8 cellular contexts compared by ENCODE assay signal in the genomic region with DNA sequence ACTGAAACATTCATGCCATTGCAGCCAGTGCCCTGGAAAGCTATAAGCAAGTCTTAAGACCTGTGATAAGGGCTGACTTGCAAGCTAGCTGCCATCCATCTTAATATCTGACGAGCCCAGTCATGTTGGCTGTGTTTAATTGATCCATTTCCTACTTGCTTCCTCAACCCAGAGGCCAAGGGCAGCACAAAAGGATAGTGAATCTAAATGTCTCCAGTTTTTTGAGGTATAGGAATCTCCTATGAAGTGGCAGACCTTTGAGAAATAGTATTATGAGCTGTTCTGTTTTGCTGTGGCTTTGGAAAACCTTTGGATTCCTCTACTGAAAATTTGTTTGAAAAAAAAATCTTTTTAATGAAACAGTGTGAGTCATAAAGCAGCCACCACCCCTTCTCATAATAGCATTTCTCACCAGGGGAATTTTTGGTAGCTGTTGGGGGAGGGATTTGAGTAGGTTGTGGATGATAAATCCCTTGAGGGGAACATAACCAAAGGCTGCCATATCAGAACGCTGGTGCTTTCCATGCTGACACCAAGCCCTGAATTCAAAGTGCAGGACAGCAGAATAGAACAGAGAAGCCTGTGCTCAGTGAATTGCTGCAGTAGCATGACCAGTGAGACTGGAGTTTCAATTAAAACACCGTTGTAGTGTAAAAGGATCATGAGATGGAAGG. TPM values are rescaled to one million over a fixed set of nuclear protein-coding genes. Genes with fewer than 3 reads are reported as not detected.
DNase-seq lines count a peak whose midpoint lies in the region; TF ChIP-seq lines count a peak whose summit lies in the region.

No MANE protein-coding gene starts in this region.

- no peak overlapping the region for H3K18ac ChIP-seq in H9 (ENCODE audit: insufficient read length, low read depth, low read length)

- H3K4me3 ChIP-seq in adipocyte (ENCODE audit: low read length) (peak overlapping the region; percentile 69), hepatocyte (no peak overlapping the region)

- H4K91ac ChIP-seq in H9 (ENCODE audit: insufficient read length, low read depth, low read length) = no peak overlapping the region

- H3K14ac ChIP-seq in H9 (ENCODE audit: insufficient read depth, low read length) = no peak overlapping the region

- H3K27me3 ChIP-seq in H9 (ENCODE audit: insufficient read depth, low read length) (no peaks in the 10 kb centered on the region), adipocyte (replicated peaks; ENCODE audit: control insufficient read depth, insufficient read depth, low read length) (no peaks in the 10 kb centered on the region), hepatocyte (no peaks in the 10 kb centered on the region)

- no peak overlapping the region for H2BK120ac ChIP-seq in H9 (ENCODE audit: low read depth, low read length, poor library complexity, severe bottlenecking)

- H4K8ac ChIP-seq in H9 (replicated peaks; ENCODE audit: insufficient read length, low read depth, low read length) = no peak overlapping the region

- H3K79me2 ChIP-seq in H9 (ENCODE audit: insufficient read depth, low read length) (peaks cover 13% of the 10 kb centered on the region; the same call in 1 of the 2 replicates), hepatocyte (peaks cover 100% of the 10 kb centered on the region)

- WGBS in H9 (ENCODE audit: extremely low coverage, insufficient read length, low lambda C conversion rate) = no CpG with 5 or more reads among the region's 3 CpGs
- 65% methylated on average over 3 of the region's 3 CpGs for WGBS in hepatocyte (ENCODE audit: low lambda C conversion rate, missing lambda C conversion rate)

- H3K4ac ChIP-seq in H9 (ENCODE audit: low read depth, low read length) = no peak overlapping the region

- peaks cover 2 to 13% (median 3%) of the 10 kb centered on the region in 3 experiments; a peak in 4 of 7 replicates for H3K36me3 Mint-ChIP-seq in H9 (ENCODE audit: insufficient read depth in 1 of 3, low read depth in 3 of 3)

- H2AFZ ChIP-seq in H9 (ENCODE audit: low read length) (no peak overlapping the region), hepatocyte (no peak overlapping the region)

- no peak overlapping the region for H3K4me2 ChIP-seq in H9 (ENCODE audit: insufficient read depth, insufficient read length, low read length)
- peak overlapping the region; percentile 9 for H3K4me2 ChIP-seq in hepatocyte

- H3K36me3 ChIP-seq in adipocyte (ENCODE audit: control insufficient read depth, insufficient read depth, low read length, severe bottlenecking) = no peaks in the 10 kb centered on the region
- H3K36me3 ChIP-seq in hepatocyte (replicated peaks; ENCODE audit: insufficient read depth, low read depth) = no peaks in the 10 kb centered on the region

- no peak overlapping the region for H3K27ac ChIP-seq in H9 (ENCODE audit: insufficient read length, low read depth, low read length)
- H3K27ac ChIP-seq in hepatocyte = peak overlapping the region; percentile 55

- no peak overlapping the region for H2BK5ac ChIP-seq in H9 (ENCODE audit: insufficient read length, low read length)

- H3K4me1 Mint-ChIP-seq in H9 = peaks cover 15 to 20% of the 10 kb centered on the region in 2 experiments

- peak; percentile 63 for DNase-seq in GM13976 (ENCODE audit: low spot score)
- DNase-seq in H9 = no peak
- DNase-seq in NCI-H460 (ENCODE audit: extremely low read depth, low read depth) = peak; percentile 9
- DNase-seq in adipocyte (ENCODE audit: low read depth) = peak; percentile 78
- DNase-seq in hepatocyte (ENCODE audit: low spot score) = peak; percentile 35
- DNase-seq in stimulated activated CD4-positive, alpha-beta T cell treated with anti-CD3 and anti-CD28 coated beads, Interleukin-4, amount 100 ng/mL, for 1 hour = peak; percentile 37
- DNase-seq in NCI-H82 treated with DMSO at 0.1 percent for 48 hours (lab: John Stamatoyannopoulos, UW; ENCODE audit: unreplicated experiment) = no peak
- no peak for DNase-seq in medulla oblongata (ENCODE audit: extremely low spot score)

- no peaks in the 10 kb centered on the region for H3K27me3 Mint-ChIP-seq in H9 (ENCODE audit: low read depth)

- no peak overlapping the region for H3K4me3 Mint-ChIP-seq in H9

- H4K5ac ChIP-seq in H9 (ENCODE audit: insufficient read length, low read depth, low read length) = no peak overlapping the region

- no peak overlapping the region for H3K56ac ChIP-seq in H9 (ENCODE audit: insufficient read length, low read depth, low read length)

- H3K9ac ChIP-seq in H9 (ENCODE audit: extremely low read depth, insufficient read length, low read length) = no peak overlapping the region
- peak overlapping the region; percentile 66 for H3K9ac ChIP-seq in adipocyte (ENCODE audit: low read length)

- no peak for TF ChIP-seq CTCF in GM13976 (IDR thresholded peaks at IDR 0.05; ENCODE audit: borderline replicate concordance, control extremely low read depth, extremely low read depth, insufficient read depth, missing control alignments)
- no peak for TF ChIP-seq CTCF in H9 (conservative IDR thresholded peaks at IDR 0.05)
- no peak for TF ChIP-seq CTCF in hepatocyte (IDR thresholded peaks at IDR 0.05; ENCODE audit: poor library complexity)

- H3K23me2 ChIP-seq in H9 (ENCODE audit: insufficient read length, low read depth, low read length, poor library complexity, severe bottlenecking) = no peaks in the 10 kb centered on the region

- H2BK20ac ChIP-seq in H9 (ENCODE audit: low read depth, low read length, poor library complexity, severe bottlenecking) = no peak overlapping the region

- in situ Hi-C loops in GM13976 (cut with MboI; ENCODE audit: low sequenced_read_pairs, unreplicated experiment) = no loop called here

- H3K4me1 ChIP-seq in H9 (ENCODE audit: insufficient read depth, low read length) (peaks cover 7% of the 10 kb centered on the region; the same call in 1 of the 2 replicates), adipocyte (ENCODE audit: control insufficient read depth, insufficient read depth, low read length) (peaks cover 31% of the 10 kb centered on the region), hepatocyte (ENCODE audit: insufficient read depth) (peaks cover 7% of the 10 kb centered on the region)

- no peak overlapping the region for H2AK5ac ChIP-seq in H9 (ENCODE audit: insufficient read length, low read length)

- H3K27ac Mint-ChIP-seq in H9 = peak overlapping the region; percentile 55 to 74 (median 59); a peak in 4 of 7 replicates

- no peaks in the 10 kb centered on the region for H3K9me2 ChIP-seq in hepatocyte (replicated peaks; ENCODE audit: insufficient read depth)

- H3K23ac ChIP-seq in H9 (ENCODE audit: insufficient read length, low read depth, low read length) = no peak overlapping the region

- H3T11ph ChIP-seq in H9 (ENCODE audit: low read length) = no peak overlapping the region

- H2BK15ac ChIP-seq in H9 (ENCODE audit: low read depth, low read length) = no peak overlapping the region

- no peak overlapping the region for H2BK12ac ChIP-seq in H9 (ENCODE audit: insufficient read length, low read depth, low read length)

- H3K9me3 ChIP-seq in H9 (ENCODE audit: control insufficient read depth, low read depth, low read length) = no peaks in the 10 kb centered on the region
- H3K9me3 ChIP-seq in adipocyte (ENCODE audit: control insufficient read depth, low read length) = no peaks in the 10 kb centered on the region
- no peaks in the 10 kb centered on the region for H3K9me3 ChIP-seq in hepatocyte (ENCODE audit: low read depth)

- H3K79me1 ChIP-seq in H9 (ENCODE audit: insufficient read depth, low read depth, low read length, poor library complexity, severe bottlenecking) = peaks cover 10% of the 10 kb centered on the region

- peaks cover 0 to 2% of the 10 kb centered on the region in 2 experiments; a peak in 1 of 5 replicates for H3K9me3 Mint-ChIP-seq in H9

- H4K20me1 ChIP-seq in H9 (ENCODE audit: control insufficient read depth, insufficient read depth, insufficient read length) (no peaks in the 10 kb centered on the region), hepatocyte (ENCODE audit: insufficient read depth, poor library complexity, severe bottlenecking) (peaks cover 36% of the 10 kb centered on the region)

RNA-seq across cellular contexts. Expression of gene ZNRF1, which starts 12.9 kb away (rescaled TPM):
- total RNA-seq in H9 (2021) (48.7 and 49.6 TPM in 2 replicates), hepatocyte (23.0 and 26.0 TPM in 2 replicates)
- total RNA-seq in NCI-H460 (2014; rRNA removed; shearing (Covaris generic)) = 11.6 and 11.8 TPM in 2 replicates
- polyA plus RNA-seq in NCI-H460 (2014; cell fraction: nucleus; rRNA removed) = 11.0 and 22.0 TPM in 2 replicates
- polyA plus RNA-seq in hepatocyte = 46.5 and 47.8 TPM in 2 replicates

RNA-seq across cellular contexts. Expression of gene WDR59, which starts 26.8 kb away (rescaled TPM):
- total RNA-seq in H9 (2021) (91.8 and 97.5 TPM in 2 replicates), hepatocyte (35.7 and 41.9 TPM in 2 replicates)
- total RNA-seq in NCI-H460 (2014; rRNA removed; shearing (Covaris generic)) = 19.7 and 26.9 TPM in 2 replicates
- polyA plus RNA-seq in NCI-H460 (2014; cell fraction: nucleus; rRNA removed) = 34.5 and 40.4 TPM in 2 replicates
- 32.8 and 39.3 TPM in 2 replicates for polyA plus RNA-seq in hepatocyte

Comparison
In these comparisons a context has a peak if more than half of its experiments do, and no peak if none do; other contexts are left out.
1. DNase-seq: peak in GM13976 (single experiment), NCI-H460 (single experiment), adipocyte (single experiment), hepatocyte (single experiment) and stimulated activated CD4-positive, alpha-beta T cell treated with anti-CD3 and anti-CD28 coated beads, Interleukin-4, amount 100 ng/mL, for 1 hour (single experiment); none in H9 (single experiment), NCI-H82 treated with DMSO at 0.1 percent for 48 hours (single experiment) and medulla oblongata (single experiment).